Comparison of ENCODE assay signal across 1 cellular context in the genomic region with DNA sequence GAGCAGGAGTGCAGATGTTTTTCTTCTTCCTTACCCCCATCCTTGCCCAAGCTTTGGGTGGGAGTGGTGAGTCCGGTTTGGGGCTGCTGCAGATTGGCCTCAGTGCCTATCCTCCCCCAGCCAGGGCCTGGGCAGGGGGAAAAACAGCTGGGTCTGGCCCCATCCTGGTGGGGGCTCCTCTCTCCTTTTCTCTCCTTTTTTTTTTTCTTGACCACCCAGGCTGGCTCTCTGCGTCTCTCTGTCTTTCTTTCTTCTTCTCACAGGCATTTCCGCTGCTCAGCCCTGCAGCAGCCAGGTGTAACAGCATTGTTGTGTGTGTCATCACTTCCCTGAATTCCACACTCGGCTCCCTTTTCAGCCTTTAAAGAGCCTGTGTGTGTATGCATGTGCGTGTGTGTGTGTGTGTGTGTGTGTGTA.
TF ChIP-seq lines count a peak whose summit lies in the region.

No MANE protein-coding gene starts in this region.

TF ChIP-seq in WTC11, 78 proteins besides CTCF, POLR2A, EP300 and RAD21 (continued from another document):
- no peak for TF ChIP-seq GRHL2 (CRISPR knock-in tag; IDR thresholded peaks at IDR 0.05; ENCODE audit: insufficient replicate concordance, severe bottlenecking)
- TF ChIP-seq IRF2 (CRISPR knock-in tag; IDR thresholded peaks at IDR 0.05; ENCODE audit: borderline replicate concordance, low read depth) = no peak
- TF ChIP-seq, protein P1, sequence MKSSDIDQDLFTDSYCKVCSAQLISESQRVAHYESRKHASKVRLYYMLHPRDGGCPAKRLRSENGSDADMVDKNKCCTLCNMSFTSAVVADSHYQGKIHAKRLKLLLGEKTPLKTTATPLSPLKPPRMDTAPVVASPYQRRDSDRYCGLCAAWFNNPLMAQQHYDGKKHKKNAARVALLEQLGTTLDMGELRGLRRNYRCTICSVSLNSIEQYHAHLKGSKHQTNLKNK (CRISPR knock-in tag; IDR thresholded peaks at IDR 0.05) = no peak
- TF ChIP-seq, protein P2, sequence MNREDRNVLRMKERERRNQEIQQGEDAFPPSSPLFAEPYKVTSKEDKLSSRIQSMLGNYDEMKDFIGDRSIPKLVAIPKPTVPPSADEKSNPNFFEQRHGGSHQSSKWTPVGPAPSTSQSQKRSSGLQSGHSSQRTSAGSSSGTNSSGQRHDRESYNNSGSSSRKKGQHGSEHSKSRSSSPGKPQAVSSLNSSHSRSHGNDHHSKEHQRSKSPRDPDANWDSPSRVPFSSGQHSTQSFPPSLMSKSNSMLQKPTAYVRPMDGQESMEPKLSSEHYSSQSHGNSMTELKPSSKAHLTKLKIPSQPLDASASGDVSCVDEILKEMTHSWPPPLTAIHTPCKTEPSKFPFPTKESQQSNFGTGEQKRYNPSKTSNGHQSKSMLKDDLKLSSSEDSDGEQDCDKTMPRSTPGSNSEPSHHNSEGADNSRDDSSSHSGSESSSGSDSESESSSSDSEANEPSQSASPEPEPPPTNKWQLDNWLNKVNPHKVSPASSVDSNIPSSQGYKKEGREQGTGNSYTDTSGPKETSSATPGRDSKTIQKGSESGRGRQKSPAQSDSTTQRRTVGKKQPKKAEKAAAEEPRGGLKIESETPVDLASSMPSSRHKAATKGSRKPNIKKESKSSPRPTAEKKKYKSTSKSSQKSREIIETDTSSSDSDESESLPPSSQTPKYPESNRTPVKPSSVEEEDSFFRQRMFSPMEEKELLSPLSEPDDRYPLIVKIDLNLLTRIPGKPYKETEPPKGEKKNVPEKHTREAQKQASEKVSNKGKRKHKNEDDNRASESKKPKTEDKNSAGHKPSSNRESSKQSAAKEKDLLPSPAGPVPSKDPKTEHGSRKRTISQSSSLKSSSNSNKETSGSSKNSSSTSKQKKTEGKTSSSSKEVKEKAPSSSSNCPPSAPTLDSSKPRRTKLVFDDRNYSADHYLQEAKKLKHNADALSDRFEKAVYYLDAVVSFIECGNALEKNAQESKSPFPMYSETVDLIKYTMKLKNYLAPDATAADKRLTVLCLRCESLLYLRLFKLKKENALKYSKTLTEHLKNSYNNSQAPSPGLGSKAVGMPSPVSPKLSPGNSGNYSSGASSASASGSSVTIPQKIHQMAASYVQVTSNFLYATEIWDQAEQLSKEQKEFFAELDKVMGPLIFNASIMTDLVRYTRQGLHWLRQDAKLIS (CRISPR knock-in tag; IDR thresholded peaks at IDR 0.05; ENCODE audit: borderline replicate concordance) = no peak
- TF ChIP-seq, protein P3, sequence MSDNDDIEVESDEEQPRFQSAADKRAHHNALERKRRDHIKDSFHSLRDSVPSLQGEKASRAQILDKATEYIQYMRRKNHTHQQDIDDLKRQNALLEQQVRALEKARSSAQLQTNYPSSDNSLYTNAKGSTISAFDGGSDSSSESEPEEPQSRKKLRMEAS (CRISPR knock-in tag; IDR thresholded peaks at IDR 0.05) = no peak
- TF ChIP-seq RORB (CRISPR knock-in tag; IDR thresholded peaks at IDR 0.05) = no peak
